ENCODE assay signal across 1 cellular context in the genomic region with DNA sequence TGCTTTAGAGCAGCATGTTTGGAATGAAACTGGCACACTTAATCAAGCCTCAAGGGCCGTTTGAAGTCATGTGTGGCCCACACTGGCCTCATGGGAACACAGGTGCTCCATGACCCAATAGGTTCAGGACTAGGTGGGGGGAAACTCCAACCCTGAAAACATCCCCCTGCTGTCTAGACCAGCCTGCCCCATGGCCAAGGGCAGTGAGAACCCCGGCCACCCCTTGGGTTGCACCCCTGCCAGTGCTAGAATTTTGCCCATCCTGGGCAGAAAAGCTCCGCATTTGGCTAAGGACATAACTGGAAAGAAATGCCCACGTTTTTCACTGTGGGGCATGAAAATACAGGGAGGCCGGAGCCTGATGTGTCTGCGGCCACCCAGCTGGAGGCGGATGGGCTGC.
TF ChIP-seq lines count a peak whose summit lies in the region.

No MANE protein-coding gene starts in this region.

TF ChIP-seq in H1, 55 proteins besides CTCF, POLR2A, EP300 and RAD21:
- TF ChIP-seq, protein P1, sequence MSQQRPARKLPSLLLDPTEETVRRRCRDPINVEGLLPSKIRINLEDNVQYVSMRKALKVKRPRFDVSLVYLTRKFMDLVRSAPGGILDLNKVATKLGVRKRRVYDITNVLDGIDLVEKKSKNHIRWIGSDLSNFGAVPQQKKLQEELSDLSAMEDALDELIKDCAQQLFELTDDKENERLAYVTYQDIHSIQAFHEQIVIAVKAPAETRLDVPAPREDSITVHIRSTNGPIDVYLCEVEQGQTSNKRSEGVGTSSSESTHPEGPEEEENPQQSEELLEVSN (IDR thresholded peaks at IDR 0.05): peak; percentile 40; the same call in 1 of the 2 replicates
- no peak for TF ChIP-seq GABPA (IDR thresholded peaks at IDR 0.05; ENCODE audit: borderline replicate concordance, insufficient read depth, low read length)
